In genomic region chr17:17579691-17580090, GRCh38 we compare ENCODE assay signal across 15 cellular contexts.
"Had no signal": no experiment of that assay in that cellular context is flagged by ENCODE, and none has a peak within 500 bp of the region (broad histone marks: within the 10 kb centered on the region; RNA-seq: fewer than 3 reads in every experiment).

No MANE protein-coding gene starts in this region.

- DNase-seq: activated CD4-positive, alpha-beta T cell treated with anti-CD3 and anti-CD28 coated beads for 4 hours; activated naive CD4-positive, alpha-beta T cell treated with Interleukin-2 at 50 U/mL for 16 hours; activated naive CD8-positive, alpha-beta T cell treated with anti-CD3 and anti-CD28 coated beads, Interleukin-2, amount 50 U/mL, for 24 hours; caudate nucleus; effector CD8-positive, alpha-beta T cell; gastrocnemius medialis; islet precursor cell; left lung; occipital lobe; stimulated activated CD4-positive, alpha-beta T cell treated with anti-CD3 and anti-CD28 coated beads, Interleukin-2, amount 100 ng/mL, for 48 hours; T-helper 9 cell; testis had no signal

- H3K4me1 ChIP-seq: left lung, prostate gland had no signal

- ATAC-seq: activated naive CD8-positive, alpha-beta T cell treated with anti-CD3 and anti-CD28 coated beads, Interleukin-2, amount 50 U/mL, for 24 hours; gastrocnemius medialis; left lung; natural killer cell treated with Interleukin-12 subunit alpha and Interleukin-12 subunit beta and Interleukin-15 and Interleukin-18, amount 100 ng/mL, for 72 hours had no signal

- H3K9me3 ChIP-seq: gastrocnemius medialis, left lung, prostate gland, testis had no signal

- H3K4me3 ChIP-seq: coronary artery, gastrocnemius medialis, left lung, prostate gland, testis had no signal

- H3K27me3 ChIP-seq: gastrocnemius medialis, left lung, testis had no signal

- H3K36me3 ChIP-seq: gastrocnemius medialis, prostate gland had no signal

- H3K27ac ChIP-seq: coronary artery, gastrocnemius medialis, left lung, prostate gland had no signal
